In genomic region chr6:222468-222867, GRCh38 we compare ENCODE assay signal across 23 cellular contexts.
DNase-seq lines count a peak whose midpoint lies in the region; ATAC-seq, FAIRE-seq and TF ChIP-seq lines count a peak whose summit lies in the region.
"Had no signal": no experiment of that assay in that cellular context is flagged by ENCODE, and none has a peak within 500 bp of the region (broad histone marks: within the 10 kb centered on the region; RNA-seq: fewer than 3 reads in every experiment).

No MANE protein-coding gene starts in this region.

- FAIRE-seq in kidney (lab: Jason Lieb, UNC): no peak
- FAIRE-seq: H1 had no signal

- no peak for DNase-seq in activated CD8-positive, alpha-beta T cell treated with anti-CD3 and anti-CD28 coated beads, Interleukin-2, amount 10 ng/mL, durations not matched to agents 7 days and 5 days
- no peak for DNase-seq in activated CD8-positive, alpha-beta T cell treated with anti-CD3 and anti-CD28 coated beads for 36 hours
- DNase-seq in MM.1S (no peak), endodermal cell (peak; percentile 5), kidney (no peak), head of caudate nucleus (no peak), Karpas-422 (no peak)
- DNase-seq: body of pancreas; CD8-positive, alpha-beta memory T cell; DMS 273 treated with DMSO at 0.1 percent for 48 hours; left ventricle myocardium superior; NCI-H1092 treated with DMSO at 0.1 percent for 48 hours; NCI-H187; NCI-H2171 treated with DMSO at 0.1 percent for 48 hours; NCI-H510A treated with DMSO at 0.1 percent for 48 hours; occipital lobe; Right ventricle myocardium superior; stomach; thyroid gland had no signal

- no peaks in the 10 kb centered on the region for H3K9me3 ChIP-seq in MM.1S (replicated peaks; ENCODE audit: insufficient read depth, low read length)
- no peaks in the 10 kb centered on the region for H3K9me3 ChIP-seq in endodermal cell (ENCODE audit: control insufficient read depth, low read length)
- H3K9me3 ChIP-seq in kidney (ENCODE audit: control insufficient read depth in 1 of 2, low read length in 2 of 2): no peaks in the 10 kb centered on the region
- H3K9me3 ChIP-seq in Karpas-422 (ENCODE audit: low read length): no peaks in the 10 kb centered on the region
- H3K9me3 ChIP-seq: body of pancreas, stomach, thyroid gland had no signal

- H3K9me2 ChIP-seq in MM.1S (replicated peaks; ENCODE audit: insufficient read depth, low read length) (no peaks in the 10 kb centered on the region), Karpas-422 (replicated peaks; ENCODE audit: insufficient read depth, low read length) (no peaks in the 10 kb centered on the region)

- H3K9me3 Mint-ChIP-seq in activated CD8-positive, alpha-beta T cell treated with anti-CD3 and anti-CD28 coated beads, Interleukin-2, amount 10 ng/mL, durations not matched to agents 7 days and 5 days (ENCODE audit: insufficient read depth): no peaks in the 10 kb centered on the region
- no peaks in the 10 kb centered on the region for H3K9me3 Mint-ChIP-seq in activated CD8-positive, alpha-beta T cell treated with anti-CD3 and anti-CD28 coated beads for 36 hours
- peaks cover 3% of the 10 kb centered on the region for H3K9me3 Mint-ChIP-seq in endodermal cell
- H3K9me3 Mint-ChIP-seq: CD8-positive, alpha-beta memory T cell had no signal

- no peak overlapping the region for H3K4me3 ChIP-seq in ACC112 (ENCODE audit: low read depth, low read length)
- H3K4me3 ChIP-seq in MM.1S (ENCODE audit: low read length): peak overlapping the region; percentile 31; the same call in 1 of the 2 replicates
- no peak overlapping the region for H3K4me3 ChIP-seq in endodermal cell (ENCODE audit: low read length)
- H3K4me3 ChIP-seq in kidney (ENCODE audit: low read length in 2 of 2): no peak overlapping the region
- H3K4me3 ChIP-seq in Karpas-422 (ENCODE audit: low read length): no peak overlapping the region
- H3K4me3 ChIP-seq: body of pancreas, dorsolateral prefrontal cortex, stomach, thyroid gland had no signal

- H2AFZ ChIP-seq in ACC112 (ENCODE audit: low read length, unreplicated experiment) (no peak overlapping the region), MM.1S (ENCODE audit: low read length) (no peak overlapping the region), Karpas-422 (ENCODE audit: low read length) (no peak overlapping the region)

- peak overlapping the region; percentile 70 for H3K27ac Mint-ChIP-seq in activated CD8-positive, alpha-beta T cell treated with anti-CD3 and anti-CD28 coated beads, Interleukin-2, amount 10 ng/mL, durations not matched to agents 7 days and 5 days
- no peak overlapping the region for H3K27ac Mint-ChIP-seq in activated CD8-positive, alpha-beta T cell treated with anti-CD3 and anti-CD28 coated beads for 36 hours
- H3K27ac Mint-ChIP-seq in endodermal cell: no peak overlapping the region

- 94 to 100% methylated on average over 1 to 4 of the region's 5 CpGs for WGBS in endodermal cell (ENCODE audit: insufficient coverage in 1 of 2, insufficient read length in 1 of 2), 2 experiments

- peaks cover 29% of the 10 kb centered on the region for H3F3A ChIP-seq in MM.1S (ENCODE audit: insufficient read depth, low read length)

- peaks cover 70% of the 10 kb centered on the region for H3K4me1 Mint-ChIP-seq in activated CD8-positive, alpha-beta T cell treated with anti-CD3 and anti-CD28 coated beads, Interleukin-2, amount 10 ng/mL, durations not matched to agents 7 days and 5 days (ENCODE audit: low read depth)
- H3K4me1 Mint-ChIP-seq in activated CD8-positive, alpha-beta T cell treated with anti-CD3 and anti-CD28 coated beads for 36 hours (ENCODE audit: low read depth): peaks cover 68% of the 10 kb centered on the region
- H3K4me1 Mint-ChIP-seq in endodermal cell: peaks cover 2% of the 10 kb centered on the region

- intact Hi-C loops in activated CD8-positive, alpha-beta T cell treated with anti-CD3 and anti-CD28 coated beads for 36 hours (cut with micrococcal nuclease): no loop called here
- intact Hi-C loops in kidney (cut with DNase I): no loop called here
- intact Hi-C loops in head of caudate nucleus (cut with DNase I): no loop called here

- CTCF ChIA-PET in activated CD8-positive, alpha-beta T cell treated with anti-CD3 and anti-CD28 coated beads, Interleukin-2, amount 10 ng/mL, durations not matched to agents 7 days and 5 days (lab: Charles Lee): interaction anchor here (0.8 to 4.9 kb wide), 9 partner anchors 11 to 250 kb away, joined by 3 to 29 read pairs (median 4); no protein-coding TSS in a partner anchor
- CTCF ChIA-PET in activated CD8-positive, alpha-beta T cell treated with anti-CD3 and anti-CD28 coated beads for 36 hours (lab: Charles Lee): interaction anchor here (1.0 to 2.8 kb wide), 4 partner anchors 9 to 165 kb away, joined by 3 to 10 read pairs (median 3); no protein-coding TSS in a partner anchor

- TF ChIP-seq CTCF in activated CD8-positive, alpha-beta T cell treated with anti-CD3 and anti-CD28 coated beads for 36 hours (IDR thresholded peaks at IDR 0.05): no peak
- TF ChIP-seq CTCF in MM.1S (IDR thresholded peaks at IDR 0.05; ENCODE audit: low read length) (no peak), endodermal cell (conservative IDR thresholded peaks at IDR 0.05) (no peak), kidney (IDR thresholded peaks at IDR 0.05; ENCODE audit: borderline replicate concordance, extremely low read depth, insufficient read depth) (no peak)

- no peak overlapping the region for H3K4me3 Mint-ChIP-seq in activated CD8-positive, alpha-beta T cell treated with anti-CD3 and anti-CD28 coated beads, Interleukin-2, amount 10 ng/mL, durations not matched to agents 7 days and 5 days
- no peak overlapping the region for H3K4me3 Mint-ChIP-seq in activated CD8-positive, alpha-beta T cell treated with anti-CD3 and anti-CD28 coated beads for 36 hours
- no peak overlapping the region for H3K4me3 Mint-ChIP-seq in endodermal cell
- H3K4me3 Mint-ChIP-seq: B cell had no signal

- H3K36me3 ChIP-seq in ACC112 (ENCODE audit: insufficient read depth, low read length) (no peaks in the 10 kb centered on the region), MM.1S (replicated peaks; ENCODE audit: insufficient read depth, low read length) (no peaks in the 10 kb centered on the region), endodermal cell (ENCODE audit: control insufficient read depth, insufficient read depth, low read length) (no peaks in the 10 kb centered on the region), kidney (ENCODE audit: control insufficient read depth in 1 of 2, insufficient read depth in 2 of 2, low read length in 2 of 2) (no peaks in the 10 kb centered on the region), Karpas-422 (ENCODE audit: insufficient read depth, low read length) (no peaks in the 10 kb centered on the region)
- H3K36me3 ChIP-seq: stomach, thyroid gland had no signal

- POLR2A ChIA-PET in activated CD8-positive, alpha-beta T cell treated with anti-CD3 and anti-CD28 coated beads, Interleukin-2, amount 10 ng/mL, durations not matched to agents 7 days and 5 days (lab: Charles Lee): interaction anchor here (0.9 to 6.2 kb wide), 5 partner anchors 12 to 169 kb away, joined by 3 to 38 read pairs (median 3); partner anchors contain the start of genes DUSP22 and IRF4
- POLR2A ChIA-PET in activated CD8-positive, alpha-beta T cell treated with anti-CD3 and anti-CD28 coated beads for 36 hours (lab: Charles Lee): interaction anchor here (1.1 to 8.5 kb wide), 6 partner anchors 11 to 184 kb away, joined by 3 to 53 read pairs (median 6); partner anchors contain the start of gene IRF4

- H3K36me3 Mint-ChIP-seq in activated CD8-positive, alpha-beta T cell treated with anti-CD3 and anti-CD28 coated beads, Interleukin-2, amount 10 ng/mL, durations not matched to agents 7 days and 5 days (ENCODE audit: low read depth): peaks cover 4% of the 10 kb centered on the region
- no peaks in the 10 kb centered on the region for H3K36me3 Mint-ChIP-seq in activated CD8-positive, alpha-beta T cell treated with anti-CD3 and anti-CD28 coated beads for 36 hours (ENCODE audit: low read depth)
- H3K36me3 Mint-ChIP-seq in endodermal cell (ENCODE audit: low read depth): no peaks in the 10 kb centered on the region
- H3K36me3 Mint-ChIP-seq: CD8-positive, alpha-beta memory T cell had no signal

- peak overlapping the region; percentile 64 for H3K4me2 ChIP-seq in MM.1S (ENCODE audit: low read depth, low read length)
- H3K4me2 ChIP-seq in Karpas-422 (ENCODE audit: low read depth, low read length, poor library complexity, severe bottlenecking): no peak overlapping the region

- peak overlapping the region; percentile 74; the same call in 1 of the 2 replicates for H3K27ac ChIP-seq in ACC112 (ENCODE audit: low read depth, low read length)
- no peak overlapping the region for H3K27ac ChIP-seq in MM.1S (ENCODE audit: low read length)
- no peak overlapping the region for H3K27ac ChIP-seq in endodermal cell (ENCODE audit: low read depth, low read length)
- no peak overlapping the region for H3K27ac ChIP-seq in kidney (ENCODE audit: low read depth in 2 of 2, low read length in 2 of 2)
- H3K27ac ChIP-seq in Karpas-422 (ENCODE audit: low read length): no peak overlapping the region
- H3K27ac ChIP-seq: body of pancreas, dorsolateral prefrontal cortex, stomach, thyroid gland had no signal

- H3K27me3 ChIP-seq in ACC112 (ENCODE audit: insufficient read depth, low read length) (no peaks in the 10 kb centered on the region), MM.1S (replicated peaks; ENCODE audit: insufficient read depth, low read length) (no peaks in the 10 kb centered on the region), endodermal cell (ENCODE audit: control insufficient read depth, insufficient read depth, low read length, poor library complexity, severe bottlenecking) (no peaks in the 10 kb centered on the region), Karpas-422 (ENCODE audit: low read length) (no peaks in the 10 kb centered on the region)
- H3K27me3 ChIP-seq: body of pancreas, thyroid gland had no signal

- no peaks in the 10 kb centered on the region for H4K20me1 ChIP-seq in MM.1S (ENCODE audit: insufficient read depth, low read length)
- H4K20me1 ChIP-seq in Karpas-422 (ENCODE audit: insufficient read depth, low read depth, low read length): no peaks in the 10 kb centered on the region

- no peaks in the 10 kb centered on the region for H3K27me3 Mint-ChIP-seq in activated CD8-positive, alpha-beta T cell treated with anti-CD3 and anti-CD28 coated beads, Interleukin-2, amount 10 ng/mL, durations not matched to agents 7 days and 5 days (ENCODE audit: low read depth)
- H3K27me3 Mint-ChIP-seq in activated CD8-positive, alpha-beta T cell treated with anti-CD3 and anti-CD28 coated beads for 36 hours: no peaks in the 10 kb centered on the region
- H3K27me3 Mint-ChIP-seq in endodermal cell (ENCODE audit: insufficient read depth): no peaks in the 10 kb centered on the region
- H3K27me3 Mint-ChIP-seq: B cell; CD8-positive, alpha-beta memory T cell had no signal

- H3K4me1 ChIP-seq in ACC112 (ENCODE audit: control insufficient read depth, insufficient read depth, low read length, unreplicated experiment) (peaks cover 34% of the 10 kb centered on the region), MM.1S (ENCODE audit: low read length) (peaks cover 25% of the 10 kb centered on the region), endodermal cell (ENCODE audit: control insufficient read depth, insufficient read depth, low read length) (no peaks in the 10 kb centered on the region), kidney (ENCODE audit: control insufficient read depth in 1 of 2, insufficient read depth in 1 of 2, low read depth in 1 of 2, low read length in 2 of 2) (no peaks in the 10 kb centered on the region), Karpas-422 (ENCODE audit: low read length) (peaks cover 16% of the 10 kb centered on the region)
- H3K4me1 ChIP-seq: body of pancreas had no signal

- H3K79me2 ChIP-seq in ACC112 (ENCODE audit: control insufficient read depth, insufficient read depth, low read length, unreplicated experiment) (no peaks in the 10 kb centered on the region), MM.1S (ENCODE audit: low read length) (no peaks in the 10 kb centered on the region), Karpas-422 (ENCODE audit: low read length) (no peaks in the 10 kb centered on the region)

- ATAC-seq in activated CD8-positive, alpha-beta T cell treated with anti-CD3 and anti-CD28 coated beads, Interleukin-2, amount 10 ng/mL, durations not matched to agents 7 days and 5 days: no peak
- ATAC-seq in activated CD8-positive, alpha-beta T cell treated with anti-CD3 and anti-CD28 coated beads for 36 hours: no peak
- ATAC-seq: body of pancreas, left ventricle myocardium superior had no signal

- H3K9ac ChIP-seq in MM.1S (ENCODE audit: low read length) (no peak overlapping the region), endodermal cell (ENCODE audit: extremely low read depth, low read length, poor library complexity, severe bottlenecking) (no peak overlapping the region), kidney (ENCODE audit: low read length in 2 of 2) (no peak overlapping the region), Karpas-422 (ENCODE audit: low read length) (no peak overlapping the region)
